ENCODE assay signal across 25 cellular contexts in genomic region chr5:57417320-57417719, GRCh38.
"Had no signal": no experiment of that assay in that cellular context is flagged by ENCODE, and none has a peak within 500 bp of the region (broad histone marks: within the 10 kb centered on the region; RNA-seq: fewer than 3 reads in every experiment).

No MANE protein-coding gene starts in this region.

- ATAC-seq: esophagus mucosa; gastrocnemius medialis; left lung; naive thymus-derived CD4-positive, alpha-beta T cell; upper lobe of right lung had no signal

- H3K27me3 Mint-ChIP-seq: dendritic cell treated with granulocyte-macrophage colony-stimulating factor and Interleukin-4, amounts not matched to agents 40 ng/mL and 50 ng/mL, for 4 days had no signal

- H3K4me1 Mint-ChIP-seq: naive thymus-derived CD4-positive, alpha-beta T cell had no signal

- H3K36me3 Mint-ChIP-seq: naive thymus-derived CD4-positive, alpha-beta T cell had no signal

- H3K4me3 Mint-ChIP-seq: dendritic cell treated with granulocyte-macrophage colony-stimulating factor and Interleukin-4, amounts not matched to agents 40 ng/mL and 50 ng/mL, for 4 days; endodermal cell; naive thymus-derived CD4-positive, alpha-beta T cell had no signal

- H3K4me1 ChIP-seq: colonic mucosa, gastrocnemius medialis, left lung, tibial nerve, uterus had no signal

- H3K27me3 ChIP-seq: colonic mucosa, gastrocnemius medialis, left lung, pancreas, tibial nerve, upper lobe of right lung, uterus had no signal

- H3K27ac ChIP-seq: colonic mucosa, epithelial cell of prostate, gastrocnemius medialis, left lung, thoracic aorta, tibial nerve, upper lobe of right lung, uterus had no signal

- H3K9me3 ChIP-seq: colonic mucosa, gastrocnemius medialis, left lung, pancreas, thoracic aorta, tibial nerve, upper lobe of right lung, uterus had no signal

- H3K9me3 Mint-ChIP-seq: dendritic cell treated with granulocyte-macrophage colony-stimulating factor and Interleukin-4, amounts not matched to agents 40 ng/mL and 50 ng/mL, for 4 days; endodermal cell; nephron had no signal

- DNase-seq: colonic mucosa; effector CD8-positive, alpha-beta T cell; endodermal cell; foreskin fibroblast; gastrocnemius medialis; head of caudate nucleus; kidney; left lung; midbrain; naive thymus-derived CD4-positive, alpha-beta T cell; pancreas; stimulated activated CD4-positive, alpha-beta T cell treated with anti-CD3 and anti-CD28 coated beads, Interleukin-12 subunit alpha, Interleukin-12 subunit beta, amount 100 ng/mL, for 4 hours; stimulated activated CD4-positive, alpha-beta T cell treated with anti-CD3 and anti-CD28 coated beads, Interleukin-1b, Interleukin-23, amount 100 ng/mL, for 48 hours; stimulated activated CD4-positive, alpha-beta T cell treated with anti-CD3 and anti-CD28 coated beads, Interleukin-4, amount 100 ng/mL, for 1 hour; stimulated activated CD8-positive, alpha-beta memory T cell treated with anti-CD3 and anti-CD28 coated beads, Interleukin-4, amount 100 ng/mL, for 48 hours; stimulated activated naive CD4-positive, alpha-beta T cell treated with Interleukin-2 at 50 U/mL for 16 hours; upper lobe of right lung; uterus had no signal

- H3K36me3 ChIP-seq: colonic mucosa, gastrocnemius medialis, left lung, pancreas, thoracic aorta, tibial nerve, upper lobe of right lung, uterus had no signal

- H3K4me3 ChIP-seq: colonic mucosa, gastrocnemius medialis, left lung, pancreas, smooth muscle cell, thoracic aorta, tibial nerve, upper lobe of right lung, uterus had no signal

- H3K27ac Mint-ChIP-seq: dendritic cell treated with granulocyte-macrophage colony-stimulating factor and Interleukin-4, amounts not matched to agents 40 ng/mL and 50 ng/mL, for 4 days; endodermal cell; naive thymus-derived CD4-positive, alpha-beta T cell had no signal
